1 cellular context compared by ENCODE assay signal in genomic region chr9:129775443-129775842, GRCh38.
TF ChIP-seq lines count a peak whose summit lies in the region.

No MANE protein-coding gene starts in this region.

TF ChIP-seq in A549, 52 proteins besides CTCF, POLR2A, EP300 and RAD21 (continued from another document):
- TF ChIP-seq RARB (CRISPR knock-in tag; IDR thresholded peaks at IDR 0.05) = no peak
